Comparison of ENCODE assay signal across 22 cellular contexts in the genomic region with DNA sequence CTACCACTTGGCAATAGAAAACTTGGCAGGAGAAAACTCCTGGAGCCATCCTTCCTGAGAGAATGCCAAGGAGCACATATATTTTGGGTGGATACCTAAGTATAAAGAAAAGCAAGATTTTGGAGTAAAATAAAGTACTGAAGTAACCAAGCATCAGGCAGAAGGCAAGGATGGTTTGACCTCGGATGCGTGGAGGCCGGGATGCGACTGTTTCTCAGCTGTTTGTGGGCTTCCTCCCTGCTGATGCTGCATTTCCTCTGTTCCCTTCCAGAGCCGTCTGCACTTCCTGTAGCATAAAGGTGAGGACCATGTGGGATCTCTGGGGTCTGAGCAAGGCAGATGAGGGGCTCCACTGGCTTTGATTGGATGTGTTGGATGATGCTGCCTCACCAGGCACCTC. TPM values are rescaled to one million over a fixed set of nuclear protein-coding genes. Genes with fewer than 3 reads are reported as not detected.
A peak's percentile ranks its signal among the peaks of the same experiment; 100 is the strongest.
DNase-seq lines count a peak whose midpoint lies in the region; ATAC-seq, FAIRE-seq and TF ChIP-seq lines count a peak whose summit lies in the region.
"Had no signal": no experiment of that assay in that cellular context is flagged by ENCODE, and none has a peak within 500 bp of the region (broad histone marks: within the 10 kb centered on the region; RNA-seq: fewer than 3 reads in every experiment).

No MANE protein-coding gene starts in this region.

- H3K4me2 ChIP-seq in GM23248 (ENCODE audit: unreplicated experiment), result no peak overlapping the region
- H3K4me2 ChIP-seq in GM12878 (ENCODE audit: control insufficient read depth, insufficient read depth), result no peak overlapping the region

- H2AFZ ChIP-seq in GM23248, result no peak overlapping the region
- no peak overlapping the region for H2AFZ ChIP-seq in GM12878 (ENCODE audit: control insufficient read depth, low read depth, low read length)

- H3K27me3 ChIP-seq in CD4-positive, alpha-beta T cell (ENCODE audit: control insufficient read depth, insufficient read depth, low read length), result no peaks in the 10 kb centered on the region
- H3K27me3 ChIP-seq in GM23248 (replicated peaks; ENCODE audit: insufficient read depth) (no peaks in the 10 kb centered on the region), GM12878 (replicated peaks in 1 of 2; ENCODE audit: control insufficient read depth in 2 of 2, insufficient read depth in 2 of 2, low read length in 1 of 2) (no peaks in the 10 kb centered on the region)
- H3K27me3 ChIP-seq: BE2C had no signal

- peaks cover 27% of the 10 kb centered on the region for H3K4me1 Mint-ChIP-seq in CD4-positive, alpha-beta T cell (ENCODE audit: low read depth)

- TF ChIP-seq RAD21 in GM12878 (IDR thresholded peaks at IDR 0.05; ENCODE audit: insufficient read depth, low read depth, low read length), result no peak

- no peaks in the 10 kb centered on the region for H3K9me2 ChIP-seq in GM23248 (ENCODE audit: insufficient read depth)

- no peak for FAIRE-seq in GM12878 (lab: Jason Lieb, UNC)
- FAIRE-seq: A204.1, D721Med, GM19239 had no signal

- SMC1A ChIA-PET in GM12878 (lab: Charles Lee; ENCODE audit: uncharacterized antibody, unreplicated experiment), result no interaction called here

- RAD21 ChIA-PET in GM12878 (lab: Charles Lee; ENCODE audit: unreplicated experiment), result no interaction called here

- no TSS peak for BruUV-seq in GM12878 (replicated peaks; lab: Mats Ljungman, UMichigan)

- DNase-seq in CD4-positive, alpha-beta T cell, result no peak
- DNase-seq in GM23248 (peak; percentile 17), GM12878 (ENCODE audit: low read depth, low spot score) (no peak), islet precursor cell (peak; percentile 25), HuH-7 (ENCODE audit: low spot score) (no peak), SW 1271 (lab: John Stamatoyannopoulos, UW) (no peak)
- DNase-seq in stimulated activated CD4-positive, alpha-beta T cell treated with anti-CD3 and anti-CD28 coated beads, Interleukin-12 subunit alpha, Interleukin-12 subunit beta, amount 100 ng/mL, for 4 hours, result no peak
- DNase-seq: ACHN; BE2C; C1 segment of cervical spinal cord; Caco-2; CD4-positive, CD25-positive, alpha-beta regulatory T cell; DMS79 treated with DMSO at 0.1 percent for 48 hours; GF-D8; IMR-90; Karpas-422; KBM-7 had no signal

- H3K9me3 Mint-ChIP-seq in CD4-positive, alpha-beta T cell, result no peaks in the 10 kb centered on the region

- TF ChIP-seq POLR2A in GM12878 (IDR thresholded peaks at IDR 0.05; ENCODE audit: low read depth, low read length), result no peak

- H3K27me3 Mint-ChIP-seq in CD4-positive, alpha-beta T cell, result no peaks in the 10 kb centered on the region
- H3K27me3 Mint-ChIP-seq: CD4-positive, CD25-positive, alpha-beta regulatory T cell had no signal

- no peak overlapping the region for H3K27ac Mint-ChIP-seq in CD4-positive, alpha-beta T cell
- H3K27ac Mint-ChIP-seq: CD4-positive, CD25-positive, alpha-beta regulatory T cell had no signal

- in situ Hi-C loops in GM23248 (cut with MboI) (no loop called here), GM12878 (cut with MboI) (no loop called here)

- TF ChIP-seq CTCF in CD4-positive, alpha-beta T cell (IDR thresholded peaks at IDR 0.05), result no peak
- no peak for TF ChIP-seq CTCF in GM12878 (IDR thresholded peaks at IDR 0.05 in 2 of 3, conservative IDR thresholded peaks at IDR 0.05 in 1 of 3; ENCODE audit: control insufficient read depth in 2 of 3, extremely low read depth in 1 of 3, insufficient read depth in 1 of 3, low read depth in 3 of 3, low read length in 3 of 3)

- TF ChIP-seq EP300 in GM12878 (IDR thresholded peaks at IDR 0.05; ENCODE audit: borderline replicate concordance in 1 of 2, control insufficient read depth in 1 of 2, low read depth in 2 of 2, low read length in 2 of 2), result no peak

- no peak overlapping the region for H3K27ac ChIP-seq in CD4-positive, alpha-beta T cell (ENCODE audit: low read depth, low read length)
- H3K27ac ChIP-seq in GM23248 (no peak overlapping the region), GM12878 (ENCODE audit: control insufficient read depth, insufficient read depth) (no peak overlapping the region)

- 96 to 99% methylated on average over 5 of the region's 5 CpGs for WGBS in GM23248 (ENCODE audit: low coverage in 1 of 2, low lambda C conversion rate in 2 of 2, missing lambda C conversion rate in 2 of 2), 2 experiments
- 72% methylated on average over 5 of the region's 5 CpGs for WGBS in GM12878 (ENCODE audit: insufficient coverage, insufficient replicate concordance, low lambda C conversion rate, missing lambda C conversion rate)

- H3K4me3 Mint-ChIP-seq in CD4-positive, alpha-beta T cell, result peak overlapping the region; percentile 25
- H3K4me3 Mint-ChIP-seq: CD4-positive, CD25-positive, alpha-beta regulatory T cell had no signal

- H4K20me1 ChIP-seq in GM23248 (ENCODE audit: insufficient read depth) (no peaks in the 10 kb centered on the region), GM12878 (ENCODE audit: control insufficient read depth, insufficient read depth) (no peaks in the 10 kb centered on the region)

- H3K36me3 ChIP-seq in GM23248 (ENCODE audit: low read depth) (no peaks in the 10 kb centered on the region), GM12878 (ENCODE audit: control insufficient read depth in 2 of 2, insufficient read depth in 2 of 2, low read length in 1 of 2) (no peaks in the 10 kb centered on the region)
- H3K36me3 ChIP-seq: BE2C, HAP-1 had no signal

- intact Hi-C loops in CD4-positive, alpha-beta T cell (cut with DNase I, micrococcal nuclease), result loop anchor here in 1 of 2 experiments (10.0 kb wide), 1 partner anchor 293 kb away; the partner anchor contains the start of gene CPNE7
- intact Hi-C loops in GM12878 (cut with micrococcal nuclease; ENCODE audit: unreplicated experiment), result no loop called here

- H3K79me2 ChIP-seq in GM23248 (ENCODE audit: insufficient read depth) (peaks cover 14% of the 10 kb centered on the region), GM12878 (ENCODE audit: control insufficient read depth, insufficient read depth, low read length) (peaks cover 5% of the 10 kb centered on the region)

- peaks cover 14% of the 10 kb centered on the region; the same call in 1 of the 2 replicates for H3F3A ChIP-seq in GM23248 (ENCODE audit: insufficient read depth)

- peaks cover 3% of the 10 kb centered on the region for H3K36me3 Mint-ChIP-seq in CD4-positive, alpha-beta T cell (ENCODE audit: low read depth)
- H3K36me3 Mint-ChIP-seq: CD4-positive, CD25-positive, alpha-beta regulatory T cell had no signal

- no peak overlapping the region for H3K9ac ChIP-seq in GM23248
- no peak overlapping the region for H3K9ac ChIP-seq in GM12878 (ENCODE audit: control insufficient read depth, insufficient read depth, low read length)

- peaks cover 17% of the 10 kb centered on the region for H3K4me1 ChIP-seq in GM23248 (ENCODE audit: insufficient read depth)
- H3K4me1 ChIP-seq in GM12878 (ENCODE audit: control insufficient read depth, insufficient read depth, low read length), result peaks cover 24% of the 10 kb centered on the region

- CTCF ChIA-PET in CD4-positive, alpha-beta T cell (lab: Charles Lee), result interaction anchor here (1.0 kb wide), 1 partner anchor 168 kb away, joined by 4 read pairs; no protein-coding TSS in a partner anchor
- CTCF ChIA-PET in GM12878 (lab: Yijun Ruan, JAX), result interaction anchor here (1.7 kb wide), 1 partner anchor 168 kb away, joined by 3 read pairs; no protein-coding TSS in a partner anchor

- ATAC-seq in CD4-positive, alpha-beta T cell (ENCODE audit: poor library complexity), result no peak
- no peak for ATAC-seq in GM12878
- ATAC-seq in HG03025 (IDR thresholded peaks at IDR 0.05; ENCODE audit: low FRiP score, unreplicated experiment), result no peak

- H3K4me3 ChIP-seq in GM23248 (no peak overlapping the region), GM12878 (no peak overlapping the region)
- H3K4me3 ChIP-seq: HAP-1 had no signal

- H3K9me3 ChIP-seq in CD4-positive, alpha-beta T cell (ENCODE audit: control insufficient read depth, low read length), result no peaks in the 10 kb centered on the region
- H3K9me3 ChIP-seq in GM23248 (ENCODE audit: low read depth), result no peaks in the 10 kb centered on the region
- peaks cover 1% of the 10 kb centered on the region; the same call in 2 of the 3 replicates for H3K9me3 ChIP-seq in GM12878 (replicated peaks; ENCODE audit: control insufficient read depth, insufficient read depth, low read length)

- POLR2A ChIA-PET in CD4-positive, alpha-beta T cell (lab: Charles Lee), result no interaction called here
- POLR2A ChIA-PET in GM12878 (lab: Charles Lee), result no interaction called here

RNA-seq across cellular contexts. Expression of gene TCF25, which starts 5.5 kb away (rescaled TPM):
- total RNA-seq in CD4-positive, alpha-beta T cell, result 100 to 1,000 TPM; 306 to 307 TPM
- total RNA-seq in GM23248 (2014; rRNA removed; shearing (Covaris generic)), result 143 and 166 TPM in 2 replicates
- polyA plus RNA-seq in GM23248 (2016; fragmentation: Nextera tagmentation; extraction: Ambion mirVana) (162 and 165 TPM in 2 replicates), GM12878 (2011; rRNA removed) (70.2 and 87.7 TPM in 2 replicates), GM12878 (2014; fragmentation: Illumina TruSeq; extraction: Trizol) (42.7 and 82.1 TPM in 2 replicates), GM12878 (2014; fragmentation: Nextera tagmentation; extraction: Ambion mirVana) (10 to 100 TPM in 1 of 2 experiments, 1 to 10 TPM in 1; 8.4 to 22.5 TPM), GM12878 (2014; rRNA removed) (119 and 124 TPM in 2 replicates), GM12878 (2016; fragmentation: Nextera tagmentation; extraction: Ambion mirVana) (10 to 100 TPM; 91.1 to 96.6 TPM)
- total RNA-seq in GM12878 (2013; cell fraction: nucleolus; rRNA removed), result 211 and 247 TPM in 2 replicates
- total RNA-seq in GM12878 (2014; rRNA removed) (92.1 and 102 TPM in 2 replicates), GM12878 (2014; rRNA removed; fragmentation: Illumina TruSeq; extraction: Trizol) (47.1 and 52.7 TPM in 2 replicates), GM12878 (2021) (110 and 130 TPM in 2 replicates)
- polyA plus RNA-seq in GM12878 (2011; ENCODE audit: low read depth), result 79.7 TPM
- polyA plus RNA-seq in GM12878 (2011; cell fraction: cytosol; rRNA removed), result 92.9 and 118 TPM in 2 replicates
- polyA plus RNA-seq in GM12878 (2011; cell fraction: nucleus; rRNA removed), result 274 and 357 TPM in 2 replicates
- polyA plus RNA-seq in GM12878 (2012), result 148 and 213 TPM in 2 replicates
- polyA minus RNA-seq in GM12878 (2011; rRNA and poly(A)+ RNA removed), result 51.9 and 78.2 TPM in 2 replicates
- 28.9 and 36.4 TPM in 2 replicates for polyA minus RNA-seq in GM12878 (2011; cell fraction: cytosol; rRNA and poly(A)+ RNA removed)
- 46.1 and 78.6 TPM in 2 replicates for polyA minus RNA-seq in GM12878 (2011; cell fraction: nucleus; rRNA and poly(A)+ RNA removed)

RNA-seq across cellular contexts. Expression of gene SPIRE2, which starts 39.6 kb away (rescaled TPM):
- total RNA-seq in CD4-positive, alpha-beta T cell, result 1 to 10 TPM; 1.1 TPM
- total RNA-seq in GM23248 (2014; rRNA removed; shearing (Covaris generic)), result 3.6 TPM in 1 of 2 replicates, not detected in the other
- 0.55 and 0.79 TPM in 2 replicates for polyA plus RNA-seq in GM23248 (2016; fragmentation: Nextera tagmentation; extraction: Ambion mirVana)
- total RNA-seq in GM12878 (2013; cell fraction: nucleolus; rRNA removed), result 0.64 and 1.8 TPM in 2 replicates
- 0.05 and 0.23 TPM in 2 replicates for total RNA-seq in GM12878 (2014; rRNA removed)
- total RNA-seq in GM12878 (2014; rRNA removed; fragmentation: Illumina TruSeq; extraction: Trizol), result 0.27 and 0.32 TPM in 2 replicates
- 0.35 and 0.64 TPM in 2 replicates for total RNA-seq in GM12878 (2021)
- polyA plus RNA-seq in GM12878 (2011; ENCODE audit: low read depth), result not detected
- 0.04 TPM in 1 of 2 replicates, not detected in the other for polyA plus RNA-seq in GM12878 (2011; rRNA removed)
- 0.10 TPM in 1 of 2 replicates, not detected in the other for polyA plus RNA-seq in GM12878 (2011; cell fraction: cytosol; rRNA removed)
- 0.37 TPM in 2 replicates for polyA plus RNA-seq in GM12878 (2011; cell fraction: nucleus; rRNA removed)
- polyA plus RNA-seq in GM12878 (2012), result 0.15 and 0.17 TPM in 2 replicates
- 0.46 and 0.52 TPM in 2 replicates for polyA plus RNA-seq in GM12878 (2014; fragmentation: Illumina TruSeq; extraction: Trizol)
- under 1 TPM; 0.03 to 0.18 TPM for polyA plus RNA-seq in GM12878 (2014; fragmentation: Nextera tagmentation; extraction: Ambion mirVana)
- 0.05 and 0.28 TPM in 2 replicates for polyA plus RNA-seq in GM12878 (2014; rRNA removed)
- polyA plus RNA-seq in GM12878 (2016; fragmentation: Nextera tagmentation; extraction: Ambion mirVana), result under 1 TPM in 1 of 2 experiments, not detected in 1; 0.56 TPM
- 0.67 TPM in 1 of 2 replicates, not detected in the other for polyA minus RNA-seq in GM12878 (2011; rRNA and poly(A)+ RNA removed)
- polyA minus RNA-seq in GM12878 (2011; cell fraction: cytosol; rRNA and poly(A)+ RNA removed), result 0.40 and 1.2 TPM in 2 replicates
- polyA minus RNA-seq in GM12878 (2011; cell fraction: nucleus; rRNA and poly(A)+ RNA removed), result 0.12 and 0.67 TPM in 2 replicates
- polyA plus RNA-seq: CD4-positive, CD25-positive, alpha-beta regulatory T cell had no signal

RNA-seq across cellular contexts. Expression of gene MC1R, which starts 50.7 kb away (rescaled TPM):
- total RNA-seq in CD4-positive, alpha-beta T cell, result 1 to 10 TPM; 6.7 to 6.9 TPM
- 5.6 and 7.7 TPM in 2 replicates for total RNA-seq in GM23248 (2014; rRNA removed; shearing (Covaris generic))
- 3.8 and 4.0 TPM in 2 replicates for polyA plus RNA-seq in GM23248 (2016; fragmentation: Nextera tagmentation; extraction: Ambion mirVana)
- total RNA-seq in GM12878 (2013; cell fraction: nucleolus; rRNA removed), result 8.0 and 12.8 TPM in 2 replicates
- total RNA-seq in GM12878 (2014; rRNA removed), result 0.60 and 0.62 TPM in 2 replicates
- total RNA-seq in GM12878 (2014; rRNA removed; fragmentation: Illumina TruSeq; extraction: Trizol), result 0.28 and 0.40 TPM in 2 replicates
- 0.72 and 1.3 TPM in 2 replicates for total RNA-seq in GM12878 (2021)
- polyA plus RNA-seq in GM12878 (2011; ENCODE audit: low read depth), result 0.55 TPM
- polyA plus RNA-seq in GM12878 (2011; rRNA removed), result 0.68 and 1.0 TPM in 2 replicates
- 1.3 and 1.5 TPM in 2 replicates for polyA plus RNA-seq in GM12878 (2011; cell fraction: cytosol; rRNA removed)
- polyA plus RNA-seq in GM12878 (2011; cell fraction: nucleus; rRNA removed), result 11.5 and 15.2 TPM in 2 replicates
- polyA plus RNA-seq in GM12878 (2012), result 0.44 and 1.2 TPM in 2 replicates
- 0.50 TPM in 1 of 2 replicates, not detected in the other for polyA plus RNA-seq in GM12878 (2014; fragmentation: Illumina TruSeq; extraction: Trizol)
- polyA plus RNA-seq in GM12878 (2014; fragmentation: Nextera tagmentation; extraction: Ambion mirVana), result under 1 TPM; 0.06 to 0.07 TPM
- polyA plus RNA-seq in GM12878 (2014; rRNA removed), result 1.8 and 2.3 TPM in 2 replicates
- under 1 TPM; 0.18 to 0.40 TPM for polyA plus RNA-seq in GM12878 (2016; fragmentation: Nextera tagmentation; extraction: Ambion mirVana)
- polyA minus RNA-seq in GM12878 (2011; rRNA and poly(A)+ RNA removed), result 1.8 and 2.8 TPM in 2 replicates
- polyA minus RNA-seq in GM12878 (2011; cell fraction: cytosol; rRNA and poly(A)+ RNA removed), result 0.40 and 1.4 TPM in 2 replicates
- 1.8 and 4.1 TPM in 2 replicates for polyA minus RNA-seq in GM12878 (2011; cell fraction: nucleus; rRNA and poly(A)+ RNA removed)

RNA-seq across cellular contexts. Expression of gene FANCA, which starts 51.5 kb away (rescaled TPM):
- total RNA-seq in CD4-positive, alpha-beta T cell, result 1 to 10 TPM; 4.1 to 5.0 TPM
- 10.6 and 12.4 TPM in 2 replicates for total RNA-seq in GM23248 (2014; rRNA removed; shearing (Covaris generic))
- polyA plus RNA-seq in GM23248 (2016; fragmentation: Nextera tagmentation; extraction: Ambion mirVana) (6.5 and 7.9 TPM in 2 replicates), GM12878 (2011; rRNA removed) (35.5 and 57.6 TPM in 2 replicates), GM12878 (2014; fragmentation: Illumina TruSeq; extraction: Trizol) (30.6 and 54.3 TPM in 2 replicates), GM12878 (2014; fragmentation: Nextera tagmentation; extraction: Ambion mirVana) (1 to 10 TPM; 4.7 to 6.9 TPM), GM12878 (2014; rRNA removed) (79.6 and 95.9 TPM in 2 replicates), GM12878 (2016; fragmentation: Nextera tagmentation; extraction: Ambion mirVana) (10 to 100 TPM; 50.4 to 53.4 TPM)
- total RNA-seq in GM12878 (2013; cell fraction: nucleolus; rRNA removed), result 206 and 230 TPM in 2 replicates
- total RNA-seq in GM12878 (2014; rRNA removed) (46.8 and 57.7 TPM in 2 replicates), GM12878 (2014; rRNA removed; fragmentation: Illumina TruSeq; extraction: Trizol) (32.0 and 32.1 TPM in 2 replicates), GM12878 (2021) (64.3 and 84.5 TPM in 2 replicates)
- polyA plus RNA-seq in GM12878 (2011; ENCODE audit: low read depth), result 19.4 TPM
- 58.6 and 71.9 TPM in 2 replicates for polyA plus RNA-seq in GM12878 (2011; cell fraction: cytosol; rRNA removed)
- polyA plus RNA-seq in GM12878 (2011; cell fraction: nucleus; rRNA removed), result 314 and 366 TPM in 2 replicates
- polyA plus RNA-seq in GM12878 (2012), result 28.7 and 32.6 TPM in 2 replicates
- polyA minus RNA-seq in GM12878 (2011; rRNA and poly(A)+ RNA removed), result 86.9 and 95.3 TPM in 2 replicates
- polyA minus RNA-seq in GM12878 (2011; cell fraction: cytosol; rRNA and poly(A)+ RNA removed), result 32.7 and 34.4 TPM in 2 replicates
- polyA minus RNA-seq in GM12878 (2011; cell fraction: nucleus; rRNA and poly(A)+ RNA removed), result 98.0 and 181 TPM in 2 replicates

RNA-seq across cellular contexts. Expression of gene TUBB3, which starts 55.2 kb away (rescaled TPM):
- total RNA-seq in CD4-positive, alpha-beta T cell, result under 1 TPM; 0.78 to 0.88 TPM
- total RNA-seq in GM23248 (2014; rRNA removed; shearing (Covaris generic)), result 215 and 225 TPM in 2 replicates
- polyA plus RNA-seq in GM23248 (2016; fragmentation: Nextera tagmentation; extraction: Ambion mirVana) (95.8 and 96.4 TPM in 2 replicates), GM12878 (2011; rRNA removed) (0.19 and 0.58 TPM in 2 replicates), GM12878 (2014; fragmentation: Illumina TruSeq; extraction: Trizol) (0.32 TPM in 1 of 2 replicates, not detected in the other), GM12878 (2014; fragmentation: Nextera tagmentation; extraction: Ambion mirVana) (under 1 TPM in 1 of 2 experiments, not detected in 1; 0.09 TPM), GM12878 (2014; rRNA removed) (0.50 and 0.86 TPM in 2 replicates), GM12878 (2016; fragmentation: Nextera tagmentation; extraction: Ambion mirVana) (1 to 10 TPM; 1.3 to 2.5 TPM)
- 1.7 TPM in 1 of 2 replicates, not detected in the other for total RNA-seq in GM12878 (2013; cell fraction: nucleolus; rRNA removed)
- total RNA-seq in GM12878 (2014; rRNA removed) (1.3 and 1.6 TPM in 2 replicates), GM12878 (2014; rRNA removed; fragmentation: Illumina TruSeq; extraction: Trizol) (0.49 and 0.69 TPM in 2 replicates), GM12878 (2021) (1.6 and 2.3 TPM in 2 replicates)
- 0.29 TPM for polyA plus RNA-seq in GM12878 (2011; ENCODE audit: low read depth)
- 0.52 and 1.0 TPM in 2 replicates for polyA plus RNA-seq in GM12878 (2011; cell fraction: cytosol; rRNA removed)
- 1.8 TPM in 2 replicates for polyA plus RNA-seq in GM12878 (2011; cell fraction: nucleus; rRNA removed)
- 1.0 and 1.3 TPM in 2 replicates for polyA plus RNA-seq in GM12878 (2012)
- polyA minus RNA-seq in GM12878 (2011; rRNA and poly(A)+ RNA removed), result 0.51 and 1.4 TPM in 2 replicates
- 0.67 TPM in 1 of 2 replicates, not detected in the other for polyA minus RNA-seq in GM12878 (2011; cell fraction: cytosol; rRNA and poly(A)+ RNA removed)
- 0.60 TPM in 1 of 2 replicates, not detected in the other for polyA minus RNA-seq in GM12878 (2011; cell fraction: nucleus; rRNA and poly(A)+ RNA removed)

Comparison
In these comparisons a context has a peak if more than half of its experiments do, and no peak if none do; other contexts are left out.
1. DNase-seq: peak in GM23248 (single experiment) and islet precursor cell (single experiment); none in CD4-positive, alpha-beta T cell (0 of 10), GM12878 (single experiment), HuH-7 (single experiment), stimulated activated CD4-positive, alpha-beta T cell treated with anti-CD3 and anti-CD28 coated beads, Interleukin-12 subunit alpha, Interleukin-12 subunit beta, amount 100 ng/mL, for 4 hours (single experiment) and SW 1271 (0 of 2).